Comparison of ENCODE assay signal across 23 cellular contexts in the genomic region with DNA sequence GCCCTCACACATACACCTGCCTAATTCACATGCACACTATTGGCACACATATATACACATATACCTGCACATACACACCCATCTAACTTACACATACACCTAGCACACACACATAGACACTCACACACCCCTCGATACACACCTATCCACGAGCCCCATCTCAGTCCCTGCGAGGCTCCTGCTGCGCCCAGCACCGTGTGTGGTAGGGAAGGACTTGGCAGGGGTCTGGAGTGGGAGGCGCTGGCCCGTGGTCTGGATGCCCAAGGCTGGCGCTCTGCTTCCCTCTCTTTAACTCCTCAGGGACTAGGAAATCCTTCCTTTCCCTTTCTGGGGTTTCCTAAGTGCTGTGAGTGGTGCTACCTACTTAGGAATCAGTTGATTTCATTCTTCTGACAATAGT.
"Had no signal": no experiment of that assay in that cellular context is flagged by ENCODE, and none has a peak within 500 bp of the region (broad histone marks: within the 10 kb centered on the region; RNA-seq: fewer than 3 reads in every experiment).

No MANE protein-coding gene starts in this region.

- DNase-seq: Karpas-422, KG1, MG63, NCI-H1092, NCI-H1105 treated with DMSO at 0.1 percent for 48 hours, NCI-H1417 treated with DMSO at 0.1 percent for 48 hours, NCI-H146, NCI-H1694 treated with DMSO at 0.1 percent for 48 hours, NCI-H1930, NCI-H2081, NCI-H2171, NCI-H226, NCI-H446, NCI-H510A, NCI-H524 treated with DMSO at 0.1 percent for 48 hours, NCI-H69, NCI-H774, Right ventricle myocardium superior, RPMI8226, SIG-M5 had no signal

- FAIRE-seq: RCC 7860 had no signal

- H3K4me1 ChIP-seq: SJSA1 had no signal

- H3K27ac ChIP-seq: SJSA1, SK-N-MC had no signal

- H3K4me3 ChIP-seq: MG63, SJSA1, SK-N-MC had no signal

- H3K36me3 ChIP-seq: MG63, SJSA1 had no signal

- H3K27me3 ChIP-seq: MG63, SJSA1 had no signal

- H3K9me3 ChIP-seq: MG63, SJSA1 had no signal
